Comparison of ENCODE assay signal across 8 cellular contexts in the genomic region with DNA sequence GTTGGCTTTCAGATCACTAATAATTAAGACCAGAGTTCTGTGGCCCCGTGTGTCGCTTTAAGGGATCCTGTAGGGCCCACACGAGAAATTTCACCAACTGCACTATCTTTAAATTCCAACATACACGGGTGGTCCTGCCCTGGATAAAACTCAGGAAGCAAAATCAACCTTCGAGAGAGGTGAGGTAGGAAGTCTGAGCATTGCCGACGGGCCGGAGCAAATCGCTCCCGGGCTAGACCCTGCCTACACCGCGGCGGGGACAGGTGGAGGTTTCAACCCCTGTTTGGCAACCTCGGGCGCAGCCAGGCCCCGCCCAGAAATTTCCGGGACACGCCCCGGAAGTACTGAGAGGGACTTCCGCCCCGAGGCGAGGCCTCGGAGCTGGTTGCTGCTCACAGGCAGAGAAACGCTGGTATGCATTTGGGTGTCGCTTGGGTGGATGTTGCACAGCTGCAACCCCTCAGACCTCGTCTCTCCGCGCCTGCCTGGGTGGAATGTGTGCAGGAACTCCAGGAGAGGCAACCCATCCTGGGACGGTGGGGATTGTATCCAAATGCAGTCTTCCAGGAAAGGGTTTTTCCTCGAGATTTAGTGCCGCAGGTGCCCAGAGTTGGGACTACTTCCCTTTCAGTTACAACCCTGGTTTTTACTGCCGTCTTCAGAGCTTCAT. TPM values are rescaled to one million over a fixed set of nuclear protein-coding genes. Genes with fewer than 3 reads are reported as not detected.
DNase-seq lines count a peak whose midpoint lies in the region; ATAC-seq and TF ChIP-seq lines count a peak whose summit lies in the region.

No MANE protein-coding gene starts in this region.

- no peak overlapping the region for H3K4me3 ChIP-seq in mucosa of descending colon

- peaks cover 6% of the 10 kb centered on the region for H3K9me3 Mint-ChIP-seq in activated CD8-positive, alpha-beta memory T cell treated with anti-CD3 and anti-CD28 coated beads, Interleukin-2, amount 10 ng/mL, durations not matched to agents 7 days and 5 days (ENCODE audit: low read depth)
- no peaks in the 10 kb centered on the region for H3K9me3 Mint-ChIP-seq in endothelial cell (ENCODE audit: unreplicated experiment)

- no peaks in the 10 kb centered on the region for H3K9me3 ChIP-seq in mucosa of descending colon

- H3K27me3 Mint-ChIP-seq in activated CD8-positive, alpha-beta memory T cell treated with anti-CD3 and anti-CD28 coated beads, Interleukin-2, amount 10 ng/mL, durations not matched to agents 7 days and 5 days = peaks cover 2% of the 10 kb centered on the region
- peaks cover 2% of the 10 kb centered on the region for H3K27me3 Mint-ChIP-seq in endothelial cell (ENCODE audit: unreplicated experiment)

- ATAC-seq in GM18520 (IDR thresholded peaks at IDR 0.05; ENCODE audit: unreplicated experiment) = peak; percentile 76
- peak; percentile 87 for ATAC-seq in HG03045 (IDR thresholded peaks at IDR 0.05; ENCODE audit: unreplicated experiment)
- peak; percentile 94 for ATAC-seq in activated CD8-positive, alpha-beta memory T cell treated with anti-CD3 and anti-CD28 coated beads, Interleukin-2, amount 10 ng/mL, durations not matched to agents 7 days and 5 days
- peak; percentile 98 for ATAC-seq in mucosa of descending colon
- no peak for ATAC-seq in GM19328 (IDR thresholded peaks at IDR 0.05; ENCODE audit: unreplicated experiment)

- DNase-seq in NCI-H82 treated with DMSO at 0.1 percent for 48 hours (lab: John Stamatoyannopoulos, UW; ENCODE audit: unreplicated experiment) (peak; percentile 41), endothelial cell (ENCODE audit: low spot score) (peak; percentile 57), mucosa of descending colon (peak; percentile 82 to 88 (median 88))
- DNase-seq in activated CD8-positive, alpha-beta memory T cell treated with anti-CD3 and anti-CD28 coated beads, Interleukin-2, amount 10 ng/mL, durations not matched to agents 7 days and 5 days = peak; percentile 81
- DNase-seq in stimulated activated CD8-positive, alpha-beta memory T cell treated with anti-CD3 and anti-CD28 coated beads, Interleukin-2, amount 100 ng/mL, for 1 hour (ENCODE audit: low read depth in 2 of 2) = peak; percentile 68 to 72

- H3K4me1 ChIP-seq in mucosa of descending colon (ENCODE audit: low read depth) = no peaks in the 10 kb centered on the region

- peaks cover 14% of the 10 kb centered on the region for H3K4me1 Mint-ChIP-seq in activated CD8-positive, alpha-beta memory T cell treated with anti-CD3 and anti-CD28 coated beads, Interleukin-2, amount 10 ng/mL, durations not matched to agents 7 days and 5 days
- peaks cover 9% of the 10 kb centered on the region for H3K4me1 Mint-ChIP-seq in endothelial cell (ENCODE audit: unreplicated experiment)

- no peaks in the 10 kb centered on the region for H3K36me3 ChIP-seq in mucosa of descending colon (ENCODE audit: low read depth)

- no peak for TF ChIP-seq CTCF in endothelial cell (IDR thresholded peaks at IDR 0.05; ENCODE audit: unreplicated experiment)
- no peak for TF ChIP-seq CTCF in mucosa of descending colon (IDR thresholded peaks at IDR 0.05)

- peak overlapping the region; percentile 59 for H3K4me3 Mint-ChIP-seq in activated CD8-positive, alpha-beta memory T cell treated with anti-CD3 and anti-CD28 coated beads, Interleukin-2, amount 10 ng/mL, durations not matched to agents 7 days and 5 days
- peak overlapping the region; percentile 81 for H3K4me3 Mint-ChIP-seq in endothelial cell (ENCODE audit: unreplicated experiment)

- peak overlapping the region; percentile 11 for H3K27ac Mint-ChIP-seq in activated CD8-positive, alpha-beta memory T cell treated with anti-CD3 and anti-CD28 coated beads, Interleukin-2, amount 10 ng/mL, durations not matched to agents 7 days and 5 days
- no peak overlapping the region for H3K27ac Mint-ChIP-seq in endothelial cell (ENCODE audit: unreplicated experiment)

- CTCF ChIA-PET in activated CD8-positive, alpha-beta memory T cell treated with anti-CD3 and anti-CD28 coated beads, Interleukin-2, amount 10 ng/mL, durations not matched to agents 7 days and 5 days (lab: Charles Lee) = interaction anchor here (0.6 to 1.1 kb wide), 2 partner anchors 15 to 19 kb away, joined by 3 read pairs; no protein-coding TSS in a partner anchor

- peaks cover 42% of the 10 kb centered on the region for H3K36me3 Mint-ChIP-seq in activated CD8-positive, alpha-beta memory T cell treated with anti-CD3 and anti-CD28 coated beads, Interleukin-2, amount 10 ng/mL, durations not matched to agents 7 days and 5 days
- H3K36me3 Mint-ChIP-seq in endothelial cell (ENCODE audit: low read depth, unreplicated experiment) = peaks cover 7% of the 10 kb centered on the region

- intact Hi-C loops in mucosa of descending colon (cut with DNase I, micrococcal nuclease) = no loop called here

RNA-seq across cellular contexts. Expression of gene ZKSCAN8, which starts 19.9 kb away (rescaled TPM):
- total RNA-seq in activated CD8-positive, alpha-beta memory T cell treated with anti-CD3 and anti-CD28 coated beads, Interleukin-2, amount 10 ng/mL, durations not matched to agents 7 days and 5 days = 10 to 100 TPM; 21.4 to 21.8 TPM
- total RNA-seq in endothelial cell (ENCODE audit: unreplicated experiment) (29.5 TPM), mucosa of descending colon (10 to 100 TPM; 11.6 to 26.7 (median 16.6) TPM)

RNA-seq across cellular contexts. Expression of gene ZSCAN16, which starts 37.1 kb away (rescaled TPM):
- total RNA-seq in activated CD8-positive, alpha-beta memory T cell treated with anti-CD3 and anti-CD28 coated beads, Interleukin-2, amount 10 ng/mL, durations not matched to agents 7 days and 5 days = 1 to 10 TPM; 4.6 to 7.5 TPM
- total RNA-seq in endothelial cell (ENCODE audit: unreplicated experiment) (6.5 TPM), mucosa of descending colon (1 to 10 TPM; 7.4 to 9.5 (median 8.3) TPM)
